In genomic region chr4:128234836-128235235, GRCh38 we compare ENCODE assay signal across 28 cellular contexts. TPM values are rescaled to one million over a fixed set of nuclear protein-coding genes. Genes with fewer than 3 reads are reported as not detected.
DNase-seq lines count a peak whose midpoint lies in the region; ATAC-seq, FAIRE-seq and TF ChIP-seq lines count a peak whose summit lies in the region.
"Had no signal": no experiment of that assay in that cellular context is flagged by ENCODE, and none has a peak within 500 bp of the region (broad histone marks: within the 10 kb centered on the region; RNA-seq: fewer than 3 reads in every experiment).

No MANE protein-coding gene starts in this region.

- no peak overlapping the region for H3K9ac ChIP-seq in K562 (ENCODE audit: insufficient read depth in 1 of 2, low read depth in 2 of 2, low read length in 2 of 2)
- no peak overlapping the region for H3K9ac ChIP-seq in H1 (replicated peaks in 1 of 4; ENCODE audit: extremely low read depth in 1 of 4, low read depth in 3 of 4, low read length in 3 of 4)
- H3K9ac ChIP-seq: BLaER1 had no signal

- H3K9me1 ChIP-seq in K562 (ENCODE audit: control insufficient read depth, insufficient read depth, low read length) = no peaks in the 10 kb centered on the region

- no peak overlapping the region for H2BK5ac ChIP-seq in H1 (ENCODE audit: low read depth, low read length)

- H3K56ac ChIP-seq in H1 (replicated peaks; ENCODE audit: insufficient read length, low read depth, low read length) = no peak overlapping the region

- H2AFZ ChIP-seq in K562 (ENCODE audit: low read depth, low read length) = no peak overlapping the region
- H2AFZ ChIP-seq in H1 (ENCODE audit: low read length) = no peak overlapping the region

- no peaks in the 10 kb centered on the region for H3K27me3 ChIP-seq in K562 (ENCODE audit: control insufficient read depth in 2 of 2, insufficient read depth in 2 of 2, low read length in 2 of 2)
- H3K27me3 ChIP-seq in H1 (replicated peaks in 1 of 4; ENCODE audit: control insufficient read depth in 3 of 4, extremely low read depth in 1 of 4, insufficient read depth in 3 of 4, low read length in 3 of 4) = no peaks in the 10 kb centered on the region
- H3K27me3 ChIP-seq in dorsolateral prefrontal cortex = no peaks in the 10 kb centered on the region
- H3K27me3 ChIP-seq: BE2C, BLaER1 had no signal

- BruUV-seq in K562 (replicated peaks; lab: Mats Ljungman, UMichigan) = no TSS peak

- no peaks in the 10 kb centered on the region for H3K23me2 ChIP-seq in H1 (ENCODE audit: low read depth, low read length)

- POLR2A ChIA-PET in A549 (lab: Yijun Ruan, JAX) = no interaction called here
- POLR2A ChIA-PET in HEK293 (lab: Yijun Ruan, JAX) = no interaction called here
- POLR2A ChIA-PET in K562 (lab: Yijun Ruan, JAX) = no interaction called here
- POLR2A ChIA-PET in H1 (lab: Charles Lee; ENCODE audit: partially characterized antibody) = no interaction called here

- in situ Hi-C loops in K562 (cut with MboI) = no loop called here

- H2BK12ac ChIP-seq in H1 (ENCODE audit: low read depth, low read length) = no peak overlapping the region

- 61% methylated on average over 3 of the region's 3 CpGs for WGBS in A549 (ENCODE audit: missing lambda C conversion rate)
- 27% methylated on average over 3 of the region's 3 CpGs for WGBS in K562 (ENCODE audit: insufficient coverage, low coverage, missing lambda C conversion rate)
- 91% methylated on average over 3 of the region's 3 CpGs; no CpG with 5 or more reads in 1 of the 2 experiments for WGBS in H1 (ENCODE audit: extremely low coverage in 1 of 2, insufficient coverage in 1 of 2, insufficient read length in 1 of 2, insufficient replicate concordance in 2 of 2, low coverage in 1 of 2, low lambda C conversion rate in 2 of 2, missing lambda C conversion rate in 1 of 2), 2 experiments

- H3K9me3 ChIP-seq in A549 (0 out of 3 replicates have a peak, but pooled peaks cover 5% of the 10 kb centered on the region), HEK293 (ENCODE audit: control insufficient read depth, insufficient read depth, low read depth, low read length) (no peaks in the 10 kb centered on the region), K562 (replicated peaks; ENCODE audit: control insufficient read depth, insufficient read depth, low read depth, low read length) (no peaks in the 10 kb centered on the region; the same call in 1 of the 2 replicates), H1 (ENCODE audit: insufficient read depth in 2 of 2, low read depth in 1 of 2, low read length in 1 of 2) (no peaks in the 10 kb centered on the region)
- H3K9me3 ChIP-seq: BE2C, BLaER1 had no signal

- no peak overlapping the region for H2AK5ac ChIP-seq in H1 (ENCODE audit: low read depth, low read length)

- H4K5ac ChIP-seq in H1 (ENCODE audit: insufficient read length, low read depth, low read length) = no peak overlapping the region

- H4K20me1 ChIP-seq in K562 (replicated peaks; ENCODE audit: control insufficient read depth, insufficient read depth, low read length) (no peaks in the 10 kb centered on the region), H1 (replicated peaks in 1 of 2; ENCODE audit: control insufficient read depth in 1 of 2, insufficient read depth in 2 of 2, low read length in 2 of 2) (no peaks in the 10 kb centered on the region)
- H4K20me1 ChIP-seq: BLaER1 had no signal

- no peaks in the 10 kb centered on the region for H3K79me1 ChIP-seq in H1 (ENCODE audit: low read depth, low read length)

- no peak overlapping the region for H2BK15ac ChIP-seq in H1 (ENCODE audit: low read length)

- no peak overlapping the region for H3K14ac ChIP-seq in H1 (ENCODE audit: insufficient read length)

- no peak for TF ChIP-seq POLR2A in A549 (IDR thresholded peaks at IDR 0.05; ENCODE audit: low read length)
- no peak for TF ChIP-seq POLR2A in K562 (conservative IDR thresholded peaks at IDR 0.05)
- no peak for TF ChIP-seq POLR2A in H1 (IDR thresholded peaks at IDR 0.05; ENCODE audit: control extremely low read depth in 1 of 2, low read depth in 2 of 2, low read length in 2 of 2)

- H3K23ac ChIP-seq in H1 (ENCODE audit: insufficient read length) = no peak overlapping the region

- no peaks in the 10 kb centered on the region for H3K79me2 ChIP-seq in K562 (ENCODE audit: control insufficient read depth, insufficient read depth, low read length)
- no peaks in the 10 kb centered on the region for H3K79me2 ChIP-seq in H1 (ENCODE audit: control insufficient read depth in 1 of 2, insufficient read depth in 2 of 2, low read length in 2 of 2)

- ATAC-seq in A549 = no peak
- ATAC-seq in K562 = no peak
- ATAC-seq: GM12878 had no signal

- TF ChIP-seq RAD21 in A549 (conservative IDR thresholded peaks at IDR 0.05 in 1 of 2, IDR thresholded peaks at IDR 0.05 in 1 of 2) = no peak
- TF ChIP-seq RAD21 in K562 (CRISPR knock-in tag; conservative IDR thresholded peaks at IDR 0.05 in 1 of 2, IDR thresholded peaks at IDR 0.05 in 1 of 2) = no peak
- TF ChIP-seq RAD21 in H1 (IDR thresholded peaks at IDR 0.05 in 1 of 2, conservative IDR thresholded peaks at IDR 0.05 in 1 of 2; ENCODE audit: low read depth in 2 of 2, low read length in 2 of 2) = no peak

- FAIRE-seq in A549 (lab: Jason Lieb, UNC) = no peak
- no peak for FAIRE-seq in K562 (lab: Jason Lieb, UNC)
- FAIRE-seq in H1 (lab: Jason Lieb, UNC) = no peak
- no peak for FAIRE-seq in RCC 7860 (lab: Jason Lieb, UNC)
- FAIRE-seq: A204.1, GM12878, GM12892, GM18507 had no signal

- H4K91ac ChIP-seq in H1 (replicated peaks; ENCODE audit: insufficient read length, low read length) = no peak overlapping the region

- intact Hi-C loops in K562 (cut with micrococcal nuclease) = no loop called here
- intact Hi-C loops in dorsolateral prefrontal cortex (cut with DNase I) = no loop called here

- H3K4me2 ChIP-seq in A549 = no peak overlapping the region
- H3K4me2 ChIP-seq in K562 (ENCODE audit: insufficient read depth, low read length) = no peak overlapping the region
- H3K4me2 ChIP-seq in H1 (ENCODE audit: insufficient read depth in 1 of 2, low read depth in 2 of 2, low read length in 2 of 2) = no peak overlapping the region
- H3K4me2 ChIP-seq: BLaER1 had no signal

- H3K4me1 ChIP-seq in A549 = no peaks in the 10 kb centered on the region
- H3K4me1 ChIP-seq in HEK293 (ENCODE audit: control insufficient read depth, insufficient read depth, low read length) = no peaks in the 10 kb centered on the region
- H3K4me1 ChIP-seq in K562 (replicated peaks in 1 of 2; ENCODE audit: control insufficient read depth in 2 of 2, insufficient read depth in 2 of 2, low read length in 2 of 2) = no peaks in the 10 kb centered on the region
- no peaks in the 10 kb centered on the region for H3K4me1 ChIP-seq in H1 (replicated peaks in 1 of 4; ENCODE audit: control insufficient read depth in 3 of 4, insufficient read depth in 4 of 4, low read length in 3 of 4)
- H3K4me1 ChIP-seq: BLaER1 had no signal

- TF ChIP-seq EP300 in A549 (IDR thresholded peaks at IDR 0.05) (no peak), K562 (IDR thresholded peaks at IDR 0.05; ENCODE audit: low read length) (no peak), H1 (IDR thresholded peaks at IDR 0.05; ENCODE audit: borderline replicate concordance in 1 of 2, low read depth in 2 of 2, low read length in 2 of 2) (no peak)

- no peak overlapping the region for H3K18ac ChIP-seq in H1 (ENCODE audit: extremely low read depth, low read length)

- no peak for TF ChIP-seq CTCF in A549 (IDR thresholded peaks at IDR 0.05)
- no peak for TF ChIP-seq CTCF in HEK293 (tag by site-specific recombination; IDR thresholded peaks at IDR 0.05)
- no peak for TF ChIP-seq CTCF in K562 (IDR thresholded peaks at IDR 0.05 in 2 of 3, conservative IDR thresholded peaks at IDR 0.05 in 1 of 3; ENCODE audit: insufficient read depth in 2 of 3, low read depth in 1 of 3, low read length in 3 of 3)
- no peak for TF ChIP-seq CTCF in H1 (IDR thresholded peaks at IDR 0.05; ENCODE audit: control extremely low read depth in 1 of 3, insufficient read depth in 1 of 3, low read depth in 1 of 3, low read length in 3 of 3)
- no peak for TF ChIP-seq CTCF in dorsolateral prefrontal cortex (IDR thresholded peaks at IDR 0.05 in 54 of 56, conservative IDR thresholded peaks at IDR 0.05 in 2 of 56; ENCODE audit: low read depth in 1 of 56, partially characterized antibody in 56 of 56)

- no peak overlapping the region for H3K4me3 ChIP-seq in A549
- H3K4me3 ChIP-seq in HEK293 (ENCODE audit: low read depth, low read length) = no peak overlapping the region
- H3K4me3 ChIP-seq in K562 = no peak overlapping the region
- H3K4me3 ChIP-seq in H1 (ENCODE audit: extremely low read depth in 1 of 4, insufficient read depth in 2 of 4, low read depth in 3 of 4, low read length in 4 of 4) = no peak overlapping the region
- H3K4me3 ChIP-seq in dorsolateral prefrontal cortex = no peak overlapping the region
- H3K4me3 ChIP-seq: BLaER1, GM12878 had no signal

- H3K4ac ChIP-seq in H1 (replicated peaks; ENCODE audit: insufficient read length, low read depth, low read length) = no peak overlapping the region

- DNase-seq in A549 (ENCODE audit: low read depth in 1 of 2, low spot score in 1 of 2) = no peak
- DNase-seq in K562 (ENCODE audit: extremely low read depth in 1 of 4, low spot score in 3 of 4) = no peak
- DNase-seq in H1 (ENCODE audit: low read depth in 1 of 2, low spot score in 2 of 2) = no peak
- no peak for DNase-seq in Ammon's horn (ENCODE audit: low spot score)
- no peak for DNase-seq in dorsolateral prefrontal cortex
- no peak for DNase-seq in effector CD8-positive, alpha-beta T cell (lab: John Stamatoyannopoulos, UW)
- no peak for DNase-seq in RCC 7860 (ENCODE audit: low spot score)
- DNase-seq: 8988T; AML-193; BE2C; C1 segment of cervical spinal cord; CD4-positive, alpha-beta memory T cell; CD4-positive, CD25-positive, alpha-beta regulatory T cell; CD8-positive, alpha-beta memory T cell; COR-L47; DMS 273 treated with DMSO at 0.1 percent for 48 hours; DMS153; DMS53; DMS79; DND-41; EL; GDM1 had no signal

- no peak overlapping the region for H2BK20ac ChIP-seq in H1 (ENCODE audit: low read length)

- H3K36me3 ChIP-seq in HEK293 (ENCODE audit: control insufficient read depth in 2 of 2, insufficient read depth in 1 of 2, low read length in 2 of 2) (no peaks in the 10 kb centered on the region), K562 (ENCODE audit: control insufficient read depth, insufficient read depth, low read length) (no peaks in the 10 kb centered on the region), H1 (ENCODE audit: control insufficient read depth in 2 of 4, insufficient read depth in 4 of 4, low read length in 3 of 4) (no peaks in the 10 kb centered on the region)
- H3K36me3 ChIP-seq: BE2C, BLaER1 had no signal

- CTCF ChIA-PET in A549 (lab: Yijun Ruan, JAX) (no interaction called here), HEK293 (lab: Yijun Ruan, JAX) (interaction anchor here (0.7 kb wide), 1 partner anchor 29 kb away, joined by 4 read pairs; no protein-coding TSS in a partner anchor), K562 (lab: Yijun Ruan, JAX; ENCODE audit: low intra/inter-chr PET ratio) (no interaction called here), H1 (lab: Charles Lee; ENCODE audit: partially characterized antibody) (interaction anchor here (0.5 to 0.6 kb wide), 2 partner anchors 242 to 772 kb away, joined by 3 to 5 read pairs; no protein-coding TSS in a partner anchor)

- no peak overlapping the region for H2BK120ac ChIP-seq in H1 (replicated peaks; ENCODE audit: low read depth, low read length)

- H4K8ac ChIP-seq in H1 (ENCODE audit: extremely low read depth, insufficient read depth, low read length) = no peak overlapping the region

- H3K27ac ChIP-seq in A549 (no peak overlapping the region), HEK293 (ENCODE audit: extremely low read depth, low read depth, low read length) (no peak overlapping the region), K562 (ENCODE audit: extremely low read depth, low read depth, low read length) (no peak overlapping the region), H1 (ENCODE audit: low read depth, low read length) (no peak overlapping the region), dorsolateral prefrontal cortex (no peak overlapping the region)
- H3K27ac ChIP-seq: BLaER1 had no signal

RNA-seq across cellular contexts. Expression of gene PGRMC2, which starts 52.8 kb away (rescaled TPM):
- polyA plus RNA-seq in A549 (2011; rRNA removed) (48.1 and 48.2 TPM in 2 replicates), A549 (2017; fragmentation: RNase III; extraction: RNeasy Plus Mini Kit Qiagen cat#74134 plus additional on column Dnase treatment) (105 to 128 TPM (median 124 TPM) in 3 replicates), K562 (2011; rRNA removed) (20.4 and 21.8 TPM in 2 replicates), K562 (2014; fragmentation: Illumina TruSeq; extraction: Trizol) (72.0 and 81.3 TPM in 2 replicates), K562 (2014; fragmentation: Nextera tagmentation; extraction: Ambion mirVana) (10 to 100 TPM; 17.1 to 22.7 TPM), K562 (2014; rRNA removed) (31.9 and 34.1 TPM in 2 replicates), H1 (2011; rRNA removed) (5.9 and 9.5 TPM in 2 replicates)
- polyA plus RNA-seq in A549 (2012; cell fraction: cytosol; rRNA removed) = 19.2 and 21.0 TPM in 2 replicates
- 5.0 and 7.3 TPM in 2 replicates for polyA plus RNA-seq in A549 (2012; cell fraction: nucleus; rRNA removed)
- 4.4 and 5.9 TPM in 2 replicates for polyA minus RNA-seq in A549 (2011; rRNA and poly(A)+ RNA removed)
- total RNA-seq in K562 (2011; cell fraction: chromatin; rRNA removed; ENCODE audit: low replicate concordance) = 14.0 and 45.2 TPM in 2 replicates
- total RNA-seq in K562 (2011; cell fraction: nucleolus; rRNA removed) = 14.8 and 16.2 TPM in 2 replicates
- 30.2 and 51.7 TPM in 2 replicates for total RNA-seq in K562 (2011; cell fraction: nucleoplasm; rRNA removed)
- total RNA-seq in K562 (2014; rRNA removed) (12.4 and 14.8 TPM in 2 replicates), K562 (2014; rRNA removed; fragmentation: Illumina TruSeq; extraction: Trizol) (27.6 and 32.8 TPM in 2 replicates), K562 (2015; rRNA removed; fragmentation: Illumina TruSeq; extraction: Trizol) (18.3 and 19.3 TPM in 2 replicates), K562 (2021) (52.4 and 56.2 TPM in 2 replicates), dorsolateral prefrontal cortex (10 to 100 TPM; 31.9 to 66.5 (median 48.2) TPM)
- polyA plus RNA-seq in K562 (2011; cell fraction: cytosol; rRNA removed) = 2.6 and 6.2 TPM in 2 replicates
- polyA plus RNA-seq in K562 (2011; cell fraction: nucleus; rRNA removed) = 7.7 and 11.3 TPM in 2 replicates
- polyA plus RNA-seq in K562 (2012) = 37.6 and 55.2 TPM in 2 replicates
- polyA minus RNA-seq in K562 (2011; rRNA and poly(A)+ RNA removed) = 6.1 and 9.1 TPM in 2 replicates
- 8.3 and 8.4 TPM in 2 replicates for polyA minus RNA-seq in K562 (2011; cell fraction: cytosol; rRNA and poly(A)+ RNA removed)
- 5.3 and 8.4 TPM in 2 replicates for polyA minus RNA-seq in K562 (2011; cell fraction: nucleus; rRNA and poly(A)+ RNA removed)
- total RNA-seq in H1 (2021; fragmentation: NEBNext Ultra II Directional; extraction: Animal tissue kit (Norgen Biotek cat#: 25700)) = 79.5 and 85.3 TPM in 2 replicates
- 13.4 TPM for polyA plus RNA-seq in H1 (2011; cell fraction: cytosol; rRNA removed)
- polyA plus RNA-seq in H1 (2011; cell fraction: nucleus; rRNA removed) = 5.5 TPM
- polyA plus RNA-seq in H1 (2012, experiment 1 of 2) = 26.8 to 73.8 TPM (median 32.8 TPM) in 4 replicates
- polyA plus RNA-seq in H1 (2012, experiment 2 of 2) = 16.9 TPM
- 66.9 TPM for polyA plus RNA-seq in H1 (2013, experiment 1 of 2)
- 82.7 TPM for polyA plus RNA-seq in H1 (2013, experiment 2 of 2)
- 3.2 and 4.1 TPM in 2 replicates for polyA minus RNA-seq in H1 (2011; rRNA and poly(A)+ RNA removed)
- polyA minus RNA-seq in H1 (2011; cell fraction: cytosol; rRNA and poly(A)+ RNA removed) = 7.3 TPM
- polyA minus RNA-seq in H1 (2011; cell fraction: nucleus; rRNA and poly(A)+ RNA removed) = 10.2 TPM

Comparison
In these comparisons a context has a peak if more than half of its experiments do, and no peak if none do; other contexts are left out.
1. CTCF ChIA-PET loops: an anchor here in HEK293 (0.7 kb wide) and H1 (0.5 to 0.6 kb wide); none called in A549 and K562.